Comparison of ENCODE assay signal across 27 cellular contexts in genomic region chr6:4474810-4475209, GRCh38.
"Had no signal": no experiment of that assay in that cellular context is flagged by ENCODE, and none has a peak within 500 bp of the region (broad histone marks: within the 10 kb centered on the region; RNA-seq: fewer than 3 reads in every experiment).

No MANE protein-coding gene starts in this region.

- H3K27ac ChIP-seq: ascending aorta, body of pancreas had no signal

- H3K27me3 Mint-ChIP-seq: activated CD4-positive, alpha-beta memory T cell treated with anti-CD3 and anti-CD28 coated beads for 36 hours; activated CD4-positive, alpha-beta T cell treated with anti-CD3 and anti-CD28 coated beads, Interleukin-2, amount 10 ng/mL, durations not matched to agents 24 days and 14 days had no signal

- DNase-seq: activated CD4-positive, alpha-beta memory T cell treated with anti-CD3 and anti-CD28 coated beads for 36 hours; activated CD4-positive, alpha-beta T cell treated with anti-CD3 and anti-CD28 coated beads, Interleukin-2, amount 10 ng/mL, durations not matched to agents 24 days and 14 days; activated CD4-positive, CD25-positive, alpha-beta regulatory T cell treated with anti-CD3 and anti-CD28 coated beads, Interleukin-2, amount 50 U/mL, for 72 hours; activated CD8-positive, alpha-beta memory T cell treated with anti-CD3 and anti-CD28 coated beads for 24 hours; activated gamma-delta T cell; activated naive CD8-positive, alpha-beta T cell treated with anti-CD3 and anti-CD28 coated beads, Interleukin-2, amount 50 U/mL, for 24 hours; activated T-cell treated with anti-CD3 and anti-CD28 coated beads, Interleukin-2, amount 50 U/mL, for 4 hours; amniotic stem cell; body of pancreas; Kasumi-1; KBM-7; NCI-H1048; NCI-H1417 treated with DMSO at 0.1 percent for 48 hours; NCI-H1694; NCI-H2029; NCI-H345; NCI-H510A; NCI-H69; NK-92 treated with Interleukin-12 subunit alpha and Interleukin-12 subunit beta, amount 100 ng/mL, for 24 hours; PC-3; SHP77 treated with DMSO at 0.1 percent for 48 hours; T-helper 9 cell had no signal

- H3K4me3 Mint-ChIP-seq: activated CD4-positive, alpha-beta memory T cell treated with anti-CD3 and anti-CD28 coated beads for 36 hours; activated CD4-positive, alpha-beta T cell treated with anti-CD3 and anti-CD28 coated beads, Interleukin-2, amount 10 ng/mL, durations not matched to agents 24 days and 14 days; activated naive CD4-positive, alpha-beta T cell treated with anti-CD3 and anti-CD28 coated beads, Interleukin-2, amount 50 U/mL, for 24 hours; activated naive CD8-positive, alpha-beta T cell treated with anti-CD3 and anti-CD28 coated beads, Interleukin-2, amount 50 U/mL, for 24 hours; activated T-cell treated with anti-CD3 and anti-CD28 coated beads, Interleukin-2, amount 50 U/mL, for 4 hours; central memory CD8-positive, alpha-beta T cell; T-helper 1 cell treated with Interleukin-12 subunit alpha and Interleukin-12 subunit beta and Interleukin-4 antibody, amounts not matched to agents 30 μg/mL and 1 μg/mL, for 36 hours; WTC11 had no signal

- H3K36me3 ChIP-seq: ascending aorta had no signal

- H3K4me1 Mint-ChIP-seq: activated CD4-positive, alpha-beta T cell treated with anti-CD3 and anti-CD28 coated beads, Interleukin-2, amount 10 ng/mL, durations not matched to agents 24 days and 14 days; activated naive CD4-positive, alpha-beta T cell treated with anti-CD3 and anti-CD28 coated beads, Interleukin-2, amount 50 U/mL, for 24 hours; central memory CD8-positive, alpha-beta T cell had no signal

- ATAC-seq: activated naive CD8-positive, alpha-beta T cell treated with anti-CD3 and anti-CD28 coated beads, Interleukin-2, amount 50 U/mL, for 24 hours; activated T-cell treated with anti-CD3 and anti-CD28 coated beads, Interleukin-2, amount 50 U/mL, for 4 hours; body of pancreas; PC-3; WTC11 had no signal

- H3K4me1 ChIP-seq: ascending aorta, body of pancreas had no signal

- H3K4me3 ChIP-seq: ascending aorta, body of pancreas had no signal

- H3K27me3 ChIP-seq: ascending aorta, body of pancreas had no signal

- H3K27ac Mint-ChIP-seq: activated CD4-positive, alpha-beta memory T cell treated with anti-CD3 and anti-CD28 coated beads for 36 hours; activated CD4-positive, alpha-beta T cell treated with anti-CD3 and anti-CD28 coated beads, Interleukin-2, amount 10 ng/mL, durations not matched to agents 24 days and 14 days; activated naive CD4-positive, alpha-beta T cell treated with anti-CD3 and anti-CD28 coated beads, Interleukin-2, amount 50 U/mL, for 24 hours; activated naive CD8-positive, alpha-beta T cell treated with anti-CD3 and anti-CD28 coated beads, Interleukin-2, amount 50 U/mL, for 24 hours; T-helper 1 cell treated with Interleukin-12 subunit alpha and Interleukin-12 subunit beta and Interleukin-4 antibody, amounts not matched to agents 30 μg/mL and 1 μg/mL, for 36 hours; WTC11 had no signal
